In genomic region chr19:11422163-11423068, GRCh38 we compare ENCODE assay signal across 8 cellular contexts. TPM values are rescaled to one million over a fixed set of nuclear protein-coding genes. Genes with fewer than 3 reads are reported as not detected.
DNase-seq lines count a peak whose midpoint lies in the region; ATAC-seq and TF ChIP-seq lines count a peak whose summit lies in the region.

No MANE protein-coding gene starts in this region.

- peak; percentile 52 for ATAC-seq in GM18505 (IDR thresholded peaks at IDR 0.05; ENCODE audit: unreplicated experiment)
- ATAC-seq in HG03432 (IDR thresholded peaks at IDR 0.05; ENCODE audit: unreplicated experiment): peak; percentile 65
- ATAC-seq in GM18873 (IDR thresholded peaks at IDR 0.05; ENCODE audit: low FRiP score, unreplicated experiment): no peak

- H3K4me3 ChIP-seq in choroid plexus epithelial cell (ENCODE audit: low read depth, low read length) (no peak overlapping the region), lower leg skin (ENCODE audit: low read depth, poor library complexity, severe bottlenecking) (no peak overlapping the region)

- TF ChIP-seq POLR2A in GM18505 (IDR thresholded peaks at IDR 0.05; ENCODE audit: borderline replicate concordance, extremely low read depth, insufficient read depth, insufficient read length) (no peak), lower leg skin (IDR thresholded peaks at IDR 0.05) (no peak)

- DNase-seq in activated CD4-positive, alpha-beta T cell treated with anti-CD3 and anti-CD28 coated beads for 1 hour: peak; percentile 32
- DNase-seq in choroid plexus epithelial cell (ENCODE audit: low read depth): peak; percentile 26
- DNase-seq in lower leg skin (ENCODE audit: low spot score in 2 of 2): peak; percentile 85 to 96
- DNase-seq in stimulated activated CD8-positive, alpha-beta memory T cell treated with anti-CD3 and anti-CD28 coated beads, Interleukin-12 subunit alpha, Interleukin-12 subunit beta, amount 100 ng/mL, for 1 hour (ENCODE audit: low read depth): peak; percentile 31
- DNase-seq in NOMO-1 treated with DMSO at 0.1 percent for 48 hours (lab: John Stamatoyannopoulos, UW; ENCODE audit: unreplicated experiment): no peak

- WGBS in lower leg skin, 2 donors: 5 to 8% methylated on average over 35 to 48 of the region's 56 CpGs

- intact Hi-C loops in lower leg skin (cut with DNase I; ENCODE audit: low total_unique reads): no loop called here

- TF ChIP-seq CTCF in choroid plexus epithelial cell (conservative IDR thresholded peaks at IDR 0.05; ENCODE audit: low read depth, low read length) (no peak), lower leg skin (IDR thresholded peaks at IDR 0.05) (no peak)

RNA-seq across cellular contexts. Expression of gene RGL3, which starts 3.3 kb away (rescaled TPM):
- 1 to 10 TPM in 2 of 4 donors, under 1 TPM in 2; 0.17 to 6.3 (median 1.6) TPM for total RNA-seq in lower leg skin

RNA-seq across cellular contexts. Expression of gene ODAD3, which starts 12.5 kb away (rescaled TPM):
- total RNA-seq in lower leg skin: 1 to 10 TPM in 1 of 4 donors, under 1 TPM in 2, not detected in 1; 0.44 to 1.1 (median 0.94) TPM

RNA-seq across cellular contexts. Expression of gene PRKCSH, which starts 13.0 kb away (rescaled TPM):
- 100 to 1,000 TPM; 121 to 189 (median 157) TPM for total RNA-seq in lower leg skin

RNA-seq across cellular contexts. Expression of gene EPOR, which starts 38.3 kb away (rescaled TPM):
- total RNA-seq in lower leg skin: 1 to 10 TPM; 1.3 to 2.9 (median 2.5) TPM

RNA-seq across cellular contexts. Expression of gene SWSAP1, which starts 48.0 kb away (rescaled TPM):
- total RNA-seq in lower leg skin: 1 to 10 TPM; 2.1 to 3.3 (median 2.3) TPM
